In genomic region chr10:132570771-132571564, GRCh38 we compare ENCODE assay signal across 8 cellular contexts. TPM values are rescaled to one million over a fixed set of nuclear protein-coding genes. Genes with fewer than 3 reads are reported as not detected.
DNase-seq lines count a peak whose midpoint lies in the region; ATAC-seq, FAIRE-seq and TF ChIP-seq lines count a peak whose summit lies in the region.

No MANE protein-coding gene starts in this region.

- FAIRE-seq in GM12892 (lab: Jason Lieb, UNC) = peak; percentile 76

- TF ChIP-seq POLR2A in GM12892 (IDR thresholded peaks at IDR 0.05; ENCODE audit: low read depth, low read length) (no peak), body of pancreas (IDR thresholded peaks at IDR 0.05) (no peak), lower leg skin (IDR thresholded peaks at IDR 0.05) (no peak)

- WGBS in body of pancreas, 2 donors = 73 to 89% methylated on average over 6 to 25 of the region's 25 CpGs
- 44 to 65% methylated on average over 23 to 24 of the region's 25 CpGs for WGBS in lower leg skin, 2 donors

- H3K27ac Mint-ChIP-seq in stimulated activated naive B cell treated with anti-CD40 and anti-IgM and Interleukin-4, amounts not matched to agents 10 μg/mL and 1 μg/mL and 100 μg/mL, for 72 hours = no peak overlapping the region
- no peak overlapping the region for H3K27ac Mint-ChIP-seq in activated T-helper 2 cell treated with anti-CD3 and anti-CD28 coated beads, Interferon-gamma antibody, Interleukin-2, Interleukin-4, amounts not matched to agents 10 μg/mL and 5 μg/mL and 100 μg/mL, durations not matched to agents 14 hours and 24 hours and 36 hours

- intact Hi-C loops in body of pancreas (cut with DNase I) (no loop called here), lower leg skin (cut with DNase I; ENCODE audit: low total_unique reads) (no loop called here)
- intact Hi-C loops in activated T-helper 2 cell treated with anti-CD3 and anti-CD28 coated beads, Interferon-gamma antibody, Interleukin-2, Interleukin-4, amounts not matched to agents 10 μg/mL and 5 μg/mL and 100 μg/mL, durations not matched to agents 14 hours and 24 hours and 36 hours (cut with micrococcal nuclease) = no loop called here

- no peak for TF ChIP-seq CTCF in body of pancreas (IDR thresholded peaks at IDR 0.05)
- no peak for TF ChIP-seq CTCF in lower leg skin (IDR thresholded peaks at IDR 0.05)

- DNase-seq in GM12892 (ENCODE audit: insufficient read length) = no peak
- peak in 3 of 4 donors; percentile 42 to 61 (median 51) for DNase-seq in body of pancreas
- peak; percentile 78 for DNase-seq in stimulated activated naive B cell treated with anti-CD40 and anti-IgM and Interleukin-4, amounts not matched to agents 10 μg/mL and 1 μg/mL and 100 μg/mL, for 72 hours
- no peak for DNase-seq in lower leg skin (ENCODE audit: low spot score in 2 of 2)
- DNase-seq in SHP77 (lab: John Stamatoyannopoulos, UW) = no peak
- no peak for DNase-seq in activated T-helper 2 cell treated with anti-CD3 and anti-CD28 coated beads, Interferon-gamma antibody, Interleukin-2, Interleukin-4, amounts not matched to agents 10 μg/mL and 5 μg/mL and 100 μg/mL, durations not matched to agents 14 hours and 24 hours and 36 hours (ENCODE audit: low spot score)

- H3K4me1 ChIP-seq in body of pancreas = peaks cover 35% of the 10 kb centered on the region

- no peak overlapping the region for H3K4me3 Mint-ChIP-seq in stimulated activated naive B cell treated with anti-CD40 and anti-IgM and Interleukin-4, amounts not matched to agents 10 μg/mL and 1 μg/mL and 100 μg/mL, for 72 hours
- H3K4me3 Mint-ChIP-seq in activated T-helper 2 cell treated with anti-CD3 and anti-CD28 coated beads, Interferon-gamma antibody, Interleukin-2, Interleukin-4, amounts not matched to agents 10 μg/mL and 5 μg/mL and 100 μg/mL, durations not matched to agents 14 hours and 24 hours and 36 hours (ENCODE audit: low read depth) = no peak overlapping the region

- no peaks in the 10 kb centered on the region for H3K36me3 ChIP-seq in body of pancreas (replicated peaks in 1 of 2; ENCODE audit: insufficient read depth in 1 of 2, low read depth in 2 of 2)

- no peaks in the 10 kb centered on the region for H3K27me3 Mint-ChIP-seq in stimulated activated naive B cell treated with anti-CD40 and anti-IgM and Interleukin-4, amounts not matched to agents 10 μg/mL and 1 μg/mL and 100 μg/mL, for 72 hours
- peaks cover 2% of the 10 kb centered on the region for H3K27me3 Mint-ChIP-seq in activated T-helper 2 cell treated with anti-CD3 and anti-CD28 coated beads, Interferon-gamma antibody, Interleukin-2, Interleukin-4, amounts not matched to agents 10 μg/mL and 5 μg/mL and 100 μg/mL, durations not matched to agents 14 hours and 24 hours and 36 hours (ENCODE audit: low read depth)

- ATAC-seq in GM21526 (IDR thresholded peaks at IDR 0.05; ENCODE audit: low FRiP score, unreplicated experiment) (peak; percentile 54), HG03571 (IDR thresholded peaks at IDR 0.05; ENCODE audit: unreplicated experiment) (peak; percentile 39), body of pancreas (no peak)
- ATAC-seq in stimulated activated naive B cell treated with anti-CD40 and anti-IgM and Interleukin-4, amounts not matched to agents 10 μg/mL and 1 μg/mL and 100 μg/mL, for 72 hours (replicated peaks) = peak; percentile 64 to 67

- H3K4me3 ChIP-seq in body of pancreas = no peak overlapping the region
- no peak overlapping the region for H3K4me3 ChIP-seq in lower leg skin (ENCODE audit: low read depth, poor library complexity, severe bottlenecking)

- H3K9me3 Mint-ChIP-seq in stimulated activated naive B cell treated with anti-CD40 and anti-IgM and Interleukin-4, amounts not matched to agents 10 μg/mL and 1 μg/mL and 100 μg/mL, for 72 hours = no peaks in the 10 kb centered on the region
- no peaks in the 10 kb centered on the region for H3K9me3 Mint-ChIP-seq in activated T-helper 2 cell treated with anti-CD3 and anti-CD28 coated beads, Interferon-gamma antibody, Interleukin-2, Interleukin-4, amounts not matched to agents 10 μg/mL and 5 μg/mL and 100 μg/mL, durations not matched to agents 14 hours and 24 hours and 36 hours

- H3K27ac ChIP-seq in body of pancreas = peak overlapping the region in 1 of 4 donors; percentile 22

- H3K9me3 ChIP-seq in body of pancreas = no peaks in the 10 kb centered on the region

- H3K27me3 ChIP-seq in body of pancreas = no peaks in the 10 kb centered on the region

- H3K4me1 Mint-ChIP-seq in stimulated activated naive B cell treated with anti-CD40 and anti-IgM and Interleukin-4, amounts not matched to agents 10 μg/mL and 1 μg/mL and 100 μg/mL, for 72 hours = peaks cover 5 to 19% of the 10 kb centered on the region in 2 donors
- H3K4me1 Mint-ChIP-seq in activated T-helper 2 cell treated with anti-CD3 and anti-CD28 coated beads, Interferon-gamma antibody, Interleukin-2, Interleukin-4, amounts not matched to agents 10 μg/mL and 5 μg/mL and 100 μg/mL, durations not matched to agents 14 hours and 24 hours and 36 hours (ENCODE audit: low read depth) = peaks cover 17% of the 10 kb centered on the region

- no peaks in the 10 kb centered on the region for H3K36me3 Mint-ChIP-seq in stimulated activated naive B cell treated with anti-CD40 and anti-IgM and Interleukin-4, amounts not matched to agents 10 μg/mL and 1 μg/mL and 100 μg/mL, for 72 hours
- H3K36me3 Mint-ChIP-seq in activated T-helper 2 cell treated with anti-CD3 and anti-CD28 coated beads, Interferon-gamma antibody, Interleukin-2, Interleukin-4, amounts not matched to agents 10 μg/mL and 5 μg/mL and 100 μg/mL, durations not matched to agents 14 hours and 24 hours and 36 hours (ENCODE audit: low read depth) = no peaks in the 10 kb centered on the region

RNA-seq across cellular contexts. Expression of gene INPP5A, which starts 33.4 kb away (rescaled TPM):
- polyA plus RNA-seq in GM12892 (2012; ENCODE audit: missing spikeins) = 3.6 TPM
- total RNA-seq in body of pancreas (10 to 100 TPM in 1 of 2 donors, 1 to 10 TPM in 1; 9.2 to 14.5 TPM), lower leg skin (10 to 100 TPM; 31.2 to 51.8 (median 41.5) TPM)
- total RNA-seq in activated T-helper 2 cell treated with anti-CD3 and anti-CD28 coated beads, Interferon-gamma antibody, Interleukin-2, Interleukin-4, amounts not matched to agents 10 μg/mL and 5 μg/mL and 100 μg/mL, durations not matched to agents 14 hours and 24 hours and 36 hours = 13.0 and 13.8 TPM in 2 replicates

Comparison
In these comparisons a context has a peak if more than half of its experiments do, and no peak if none do; other contexts are left out.
1. DNase-seq: peak in body of pancreas (3 of 4) and stimulated activated naive B cell treated with anti-CD40 and anti-IgM and Interleukin-4, amounts not matched to agents 10 μg/mL and 1 μg/mL and 100 μg/mL, for 72 hours (single experiment); none in GM12892 (single experiment), lower leg skin (0 of 2), SHP77 (0 of 2) and activated T-helper 2 cell treated with anti-CD3 and anti-CD28 coated beads, Interferon-gamma antibody, Interleukin-2, Interleukin-4, amounts not matched to agents 10 μg/mL and 5 μg/mL and 100 μg/mL, durations not matched to agents 14 hours and 24 hours and 36 hours (single experiment).